Comparison of ENCODE assay signal across 18 cellular contexts in genomic region chr5:111983459-111983858, GRCh38.
"Had no signal": no experiment of that assay in that cellular context is flagged by ENCODE, and none has a peak within 500 bp of the region (broad histone marks: within the 10 kb centered on the region; RNA-seq: fewer than 3 reads in every experiment).

No MANE protein-coding gene starts in this region.

- H3K27ac ChIP-seq: colonic mucosa, gastroesophageal sphincter, parathyroid adenoma, thyroid gland, WERI-Rb-1 had no signal

- H3K36me3 ChIP-seq: colonic mucosa, gastroesophageal sphincter, thyroid gland, WERI-Rb-1 had no signal

- H3K4me1 Mint-ChIP-seq: immature natural killer cell, memory B cell, naive B cell had no signal

- H3K4me3 Mint-ChIP-seq: activated naive CD8-positive, alpha-beta T cell; activated T-helper 1 cell treated with anti-CD3 and anti-CD28 coated beads, Interleukin-12 subunit alpha, Interleukin-12 subunit beta, Interleukin-2, Interleukin-4 antibody, amounts not matched to agents 30 ng/mL and 10 ng/mL and 1 ng/mL, durations not matched to agents 14 hours and 24 hours and 36 hours; immature natural killer cell; memory B cell had no signal

- H3K4me3 ChIP-seq: colonic mucosa, gastroesophageal sphincter, mucosa of descending colon, thyroid gland had no signal

- H3K4me1 ChIP-seq: colonic mucosa, parathyroid adenoma, thyroid gland had no signal

- H3K27ac Mint-ChIP-seq: activated naive CD8-positive, alpha-beta T cell; activated T-helper 1 cell treated with anti-CD3 and anti-CD28 coated beads, Interleukin-12 subunit alpha, Interleukin-12 subunit beta, Interleukin-2, Interleukin-4 antibody, amounts not matched to agents 30 ng/mL and 10 ng/mL and 1 ng/mL, durations not matched to agents 14 hours and 24 hours and 36 hours; immature natural killer cell; memory B cell; naive B cell had no signal

- H3K36me3 Mint-ChIP-seq: activated naive CD8-positive, alpha-beta T cell; immature natural killer cell; memory B cell; naive B cell had no signal

- H3K27me3 Mint-ChIP-seq: activated naive CD8-positive, alpha-beta T cell; memory B cell; naive B cell had no signal

- DNase-seq: activated CD4-positive, alpha-beta T cell treated with anti-CD3 and anti-CD28 coated beads for 1 hour; activated CD4-positive, alpha-beta T cell treated with anti-CD3 and anti-CD28 coated beads, Interleukin-2, amount 50 U/mL, for 4 hours; activated T-cell treated with anti-CD3 and anti-CD28 coated beads for 4 hours; colonic mucosa; immature natural killer cell; mucosa of descending colon; naive B cell; stimulated activated CD4-positive, alpha-beta T cell treated with anti-CD3 and anti-CD28 coated beads, Interleukin-12 subunit alpha, Interleukin-12 subunit beta, amount 100 ng/mL, for 4 hours; stimulated activated CD4-positive, alpha-beta T cell treated with anti-CD3 and anti-CD28 coated beads, Interleukin-1b, Interleukin-23, amount 100 ng/mL, for 48 hours; stimulated activated CD8-positive, alpha-beta memory T cell treated with anti-CD3 and anti-CD28 coated beads, Interleukin-4, amount 100 ng/mL, for 48 hours; stimulated activated naive CD4-positive, alpha-beta T cell; thyroid gland; WERI-Rb-1 had no signal

- ATAC-seq: gastroesophageal sphincter, mucosa of descending colon had no signal

- H3K27me3 ChIP-seq: colonic mucosa, gastroesophageal sphincter, thyroid gland had no signal

- H3K9me3 ChIP-seq: colonic mucosa, gastroesophageal sphincter, mucosa of descending colon, thyroid gland had no signal
